ENCODE assay signal across 8 cellular contexts in the genomic region with DNA sequence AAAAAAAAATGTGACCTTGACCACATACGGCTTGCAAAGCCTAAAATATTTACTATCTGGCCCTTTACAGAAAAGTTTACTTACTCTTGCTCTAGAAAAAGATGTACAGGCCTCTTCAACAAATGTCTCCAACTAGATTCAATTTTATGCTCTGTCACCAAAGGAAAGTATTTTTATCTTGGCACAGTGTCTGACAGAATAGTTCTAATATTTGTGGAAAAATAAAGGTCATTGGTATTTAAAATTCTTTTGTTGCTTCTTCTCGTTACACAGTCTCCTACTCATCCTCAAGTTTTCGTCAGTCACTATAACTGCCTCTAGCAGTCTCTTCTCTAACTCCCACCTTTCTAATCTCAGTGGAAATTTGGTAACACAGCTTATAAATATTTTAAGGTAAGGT. TPM values are rescaled to one million over a fixed set of nuclear protein-coding genes. Genes with fewer than 3 reads are reported as not detected.
DNase-seq lines count a peak whose midpoint lies in the region; ATAC-seq and TF ChIP-seq lines count a peak whose summit lies in the region.
"Had no signal": no experiment of that assay in that cellular context is flagged by ENCODE, and none has a peak within 500 bp of the region (broad histone marks: within the 10 kb centered on the region; RNA-seq: fewer than 3 reads in every experiment).

No MANE protein-coding gene starts in this region.

- H3K9me3 Mint-ChIP-seq in WTC11: no peaks in the 10 kb centered on the region

- POLR2A ChIA-PET in WTC11 (lab: Charles Lee): no interaction called here

- no peak for TF ChIP-seq CTCF in WTC11 (IDR thresholded peaks at IDR 0.05)
- no peak for TF ChIP-seq CTCF in fibroblast of villous mesenchyme (IDR thresholded peaks at IDR 0.05; ENCODE audit: insufficient read depth, low read depth, low read length)
- TF ChIP-seq CTCF in spleen (IDR thresholded peaks at IDR 0.05 in 8 of 11, conservative IDR thresholded peaks at IDR 0.05 in 3 of 11): no peak

- peak overlapping the region; percentile 97 for H3K4me3 Mint-ChIP-seq in WTC11

- 58 to 66% (median 64%) methylated on average over 3 of the region's 3 CpGs for WGBS in spleen, 5 donors

- no peak overlapping the region for H3K27ac Mint-ChIP-seq in WTC11

- H3K27me3 ChIP-seq in spleen (replicated peaks in 1 of 7): no peaks in the 10 kb centered on the region

- H3K27ac ChIP-seq in spleen: peak overlapping the region in 7 of 8 donors; percentile 97 to 99 (median 98)

- CTCF ChIA-PET in WTC11 (lab: Charles Lee): no interaction called here

- H3K4me1 Mint-ChIP-seq in WTC11: peaks cover 8% of the 10 kb centered on the region

- DNase-seq in GM04504 (ENCODE audit: low read depth) (peak; percentile 35), WTC11 (ENCODE audit: low spot score) (no peak), fibroblast of villous mesenchyme (ENCODE audit: low read depth) (peak; percentile 45), spleen (no peak)
- DNase-seq: amniotic stem cell had no signal

- H3K4me1 ChIP-seq in spleen: peaks cover 6 to 53% (median 43%) of the 10 kb centered on the region in 6 donors

- intact Hi-C loops in spleen (cut with DNase I; ENCODE audit: low total_unique reads): no loop called here

- no peak for ATAC-seq in WTC11
- no peak for ATAC-seq in GM21515 (IDR thresholded peaks at IDR 0.05; ENCODE audit: unreplicated experiment)
- ATAC-seq in HG02798 (IDR thresholded peaks at IDR 0.05; ENCODE audit: poor library complexity, unreplicated experiment): no peak
- no peak for ATAC-seq in HG03280 (IDR thresholded peaks at IDR 0.05; ENCODE audit: unreplicated experiment)

- H3K9me3 ChIP-seq in spleen: no peaks in the 10 kb centered on the region

- no peaks in the 10 kb centered on the region for H3K36me3 ChIP-seq in spleen

- H3K36me3 Mint-ChIP-seq in WTC11: no peaks in the 10 kb centered on the region

- H3K27me3 Mint-ChIP-seq in WTC11 (ENCODE audit: low read depth): no peaks in the 10 kb centered on the region

- no peak overlapping the region for H3K4me3 ChIP-seq in fibroblast of villous mesenchyme (ENCODE audit: low read depth, low read length)
- peak overlapping the region in 2 of 8 donors; percentile 79 to 91 for H3K4me3 ChIP-seq in spleen

- TF ChIP-seq POLR2A in spleen (IDR thresholded peaks at IDR 0.05): no peak

TF ChIP-seq in WTC11, 78 proteins besides CTCF, POLR2A, EP300 and RAD21:
- no peak for TF ChIP-seq MYBL2 (CRISPR knock-in tag; IDR thresholded peaks at IDR 0.05)
- TF ChIP-seq, protein P1, sequence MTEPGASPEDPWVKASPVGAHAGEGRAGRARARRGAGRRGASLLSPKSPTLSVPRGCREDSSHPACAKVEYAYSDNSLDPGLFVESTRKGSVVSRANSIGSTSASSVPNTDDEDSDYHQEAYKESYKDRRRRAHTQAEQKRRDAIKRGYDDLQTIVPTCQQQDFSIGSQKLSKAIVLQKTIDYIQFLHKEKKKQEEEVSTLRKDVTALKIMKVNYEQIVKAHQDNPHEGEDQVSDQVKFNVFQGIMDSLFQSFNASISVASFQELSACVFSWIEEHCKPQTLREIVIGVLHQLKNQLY (CRISPR knock-in tag; IDR thresholded peaks at IDR 0.05): no peak
- TF ChIP-seq TCF7 (CRISPR knock-in tag; IDR thresholded peaks at IDR 0.05; ENCODE audit: low read depth): no peak
TF ChIP-seq in WTC11: peak in this region for 0.

RNA-seq across cellular contexts. Expression of a gene that starts 1.4 kb away (rescaled TPM):
- total RNA-seq in WTC11 (2021) (1.2 to 1.7 TPM (median 1.6 TPM) in 3 replicates), fibroblast of villous mesenchyme (1.3 TPM in 2 replicates), spleen (1 to 10 TPM; 2.0 to 5.1 (median 3.1) TPM)
- polyA plus RNA-seq in spleen: 1 to 10 TPM in 2 of 3 donors, under 1 TPM in 1; 1.00 to 2.3 (median 1.7) TPM

RNA-seq across cellular contexts. Expression of a gene that starts 1.7 kb away (rescaled TPM):
- total RNA-seq in WTC11 (2021): 16.5 to 21.5 TPM (median 21.0 TPM) in 3 replicates
- total RNA-seq in fibroblast of villous mesenchyme: 28.5 and 29.0 TPM in 2 replicates
- total RNA-seq in spleen: 10 to 100 TPM; 42.1 to 70.1 (median 63.5) TPM
- 10 to 100 TPM; 16.1 to 24.0 (median 19.8) TPM for polyA plus RNA-seq in spleen

Comparison
In these comparisons a context has a peak if more than half of its experiments do, and no peak if none do; other contexts are left out.
1. DNase-seq: peak in GM04504 (single experiment) and fibroblast of villous mesenchyme (single experiment); none in WTC11 (single experiment) and spleen (single experiment).